In the genomic region with DNA sequence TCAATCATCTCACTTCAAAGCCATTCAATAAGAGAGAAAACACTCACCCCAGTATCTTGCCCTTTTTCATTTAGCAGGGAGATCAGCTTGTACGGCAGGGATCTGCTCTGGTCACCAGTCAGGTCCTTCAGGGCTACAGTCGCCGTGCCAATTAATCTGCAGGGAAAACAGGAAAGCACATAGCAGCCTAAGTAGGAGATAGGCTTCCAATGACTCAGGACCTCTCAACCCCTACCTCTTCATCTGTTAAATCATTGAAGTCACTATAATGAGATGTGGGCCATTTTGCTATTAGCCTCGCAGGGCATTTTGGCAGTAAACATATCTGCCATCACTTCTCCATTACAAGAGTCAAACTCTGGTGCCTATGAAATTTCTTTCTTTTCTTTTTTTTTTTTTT, we compare ENCODE assay signal across 23 cellular contexts. TPM values are rescaled to one million over a fixed set of nuclear protein-coding genes. Genes with fewer than 3 reads are reported as not detected.
DNase-seq lines count a peak whose midpoint lies in the region; ATAC-seq, FAIRE-seq and TF ChIP-seq lines count a peak whose summit lies in the region.
"Had no signal": no experiment of that assay in that cellular context is flagged by ENCODE, and none has a peak within 500 bp of the region (broad histone marks: within the 10 kb centered on the region; RNA-seq: fewer than 3 reads in every experiment).

No MANE protein-coding gene starts in this region.

- H3K27ac Mint-ChIP-seq in astrocyte (ENCODE audit: unreplicated experiment) = peak overlapping the region; percentile 22
- H3K27ac Mint-ChIP-seq: activated B cell treated with CpG ODN at 0.5 μM for 24 hours; activated CD4-positive, alpha-beta memory T cell treated with anti-CD3 and anti-CD28 coated beads, Interleukin-2, amount 10 ng/mL, durations not matched to agents 7 days and 5 days; activated naive CD8-positive, alpha-beta T cell treated with anti-CD3 and anti-CD28 coated beads for 36 hours; CD8-positive, alpha-beta memory T cell had no signal

- H2AFZ ChIP-seq in astrocyte (ENCODE audit: low read depth, low read length) = no peak overlapping the region

- peak; percentile 51 for DNase-seq in DMS53 (lab: John Stamatoyannopoulos, UW)
- no peak for DNase-seq in DMS53 treated with DMSO at 0.1 percent for 48 hours (lab: John Stamatoyannopoulos, UW; ENCODE audit: unreplicated experiment)
- DNase-seq in astrocyte (ENCODE audit: low read depth) = no peak
- DNase-seq in lower lobe of right lung = no peak
- DNase-seq in NCI-H2196 (lab: John Stamatoyannopoulos, UW; ENCODE audit: unreplicated experiment) = no peak
- DNase-seq in suprapubic skin (ENCODE audit: low spot score in 2 of 2) = no peak
- DNase-seq in GM19240 (ENCODE audit: insufficient read length, low spot score) = no peak
- DNase-seq: activated B cell treated with CpG ODN at 0.5 μM for 24 hours; activated CD4-positive, alpha-beta memory T cell treated with anti-CD3 and anti-CD28 coated beads, Interleukin-2, amount 10 ng/mL, durations not matched to agents 7 days and 5 days; activated naive CD8-positive, alpha-beta T cell treated with anti-CD3 and anti-CD28 coated beads for 36 hours; CD8-positive, alpha-beta memory T cell; DND-41; effector memory CD4-positive, alpha-beta T cell; NCI-H1417; NCI-H446; Right ventricle myocardium superior; T-helper 9 cell; upper lobe of right lung had no signal

- TF ChIP-seq POLR2A in suprapubic skin (IDR thresholded peaks at IDR 0.05) = no peak

- no peak overlapping the region for H3K27ac ChIP-seq in astrocyte (ENCODE audit: low read depth, low read length)
- H3K27ac ChIP-seq in lower lobe of right lung = peak overlapping the region; percentile 3
- peak overlapping the region; percentile 64 for H3K27ac ChIP-seq in stomach smooth muscle (ENCODE audit: low read length)
- H3K27ac ChIP-seq in suprapubic skin = no peak overlapping the region
- H3K27ac ChIP-seq: 22Rv1, upper lobe of right lung had no signal

- H3K4me1 ChIP-seq in astrocyte (ENCODE audit: insufficient read depth, low read length) (peaks cover 15% of the 10 kb centered on the region), lower lobe of right lung (peaks cover 38% of the 10 kb centered on the region), stomach smooth muscle (ENCODE audit: control insufficient read depth, insufficient read depth, low read length) (peaks cover 43% of the 10 kb centered on the region), suprapubic skin (peaks cover 48% of the 10 kb centered on the region)

- H3K4me2 ChIP-seq in astrocyte (ENCODE audit: low read length) = no peak overlapping the region

- H3K27me3 Mint-ChIP-seq in astrocyte (ENCODE audit: low read depth, unreplicated experiment) = no peaks in the 10 kb centered on the region
- H3K27me3 Mint-ChIP-seq: activated B cell treated with CpG ODN at 0.5 μM for 24 hours; activated CD4-positive, alpha-beta memory T cell treated with anti-CD3 and anti-CD28 coated beads, Interleukin-2, amount 10 ng/mL, durations not matched to agents 7 days and 5 days; activated naive CD8-positive, alpha-beta T cell treated with anti-CD3 and anti-CD28 coated beads for 36 hours had no signal

- H3K36me3 ChIP-seq in astrocyte (ENCODE audit: insufficient read depth, low read length) = peaks cover 36% of the 10 kb centered on the region
- H3K36me3 ChIP-seq in lower lobe of right lung = peaks cover 10% of the 10 kb centered on the region
- H3K36me3 ChIP-seq in stomach smooth muscle (ENCODE audit: control insufficient read depth in 2 of 2, insufficient read depth in 2 of 2, low read length in 2 of 2) = peaks cover 4 to 9% of the 10 kb centered on the region in 2 donors
- peaks cover 14% of the 10 kb centered on the region for H3K36me3 ChIP-seq in suprapubic skin

- H3K4me3 ChIP-seq in astrocyte (ENCODE audit: insufficient read depth, low read depth, low read length) (no peak overlapping the region), lower lobe of right lung (no peak overlapping the region), stomach smooth muscle (ENCODE audit: low read length in 2 of 2) (no peak overlapping the region), suprapubic skin (no peak overlapping the region)
- H3K4me3 ChIP-seq: upper lobe of right lung had no signal

- H4K20me1 ChIP-seq in astrocyte (ENCODE audit: insufficient read depth, low read length) = peaks cover 12% of the 10 kb centered on the region

- no peaks in the 10 kb centered on the region for H3K9me3 ChIP-seq in astrocyte (ENCODE audit: insufficient read depth, low read depth, low read length)
- H3K9me3 ChIP-seq in lower lobe of right lung = no peaks in the 10 kb centered on the region
- H3K9me3 ChIP-seq in stomach smooth muscle (ENCODE audit: control insufficient read depth in 2 of 2, low read length in 2 of 2) = no peaks in the 10 kb centered on the region
- no peaks in the 10 kb centered on the region for H3K9me3 ChIP-seq in suprapubic skin
- H3K9me3 ChIP-seq: upper lobe of right lung had no signal

- no peak for FAIRE-seq in astrocyte (lab: Jason Lieb, UNC)
- FAIRE-seq: frontal cortex, GM12891 had no signal

- ATAC-seq in lower lobe of right lung = no peak
- ATAC-seq: esophagus mucosa, upper lobe of right lung had no signal

- peaks cover 87% of the 10 kb centered on the region for H3K79me2 ChIP-seq in astrocyte (ENCODE audit: insufficient read depth, low read length)

- TF ChIP-seq EP300 in suprapubic skin (IDR thresholded peaks at IDR 0.05) = no peak

- H3K9me3 Mint-ChIP-seq in astrocyte (ENCODE audit: unreplicated experiment) = no peaks in the 10 kb centered on the region

- TF ChIP-seq CTCF in astrocyte (IDR thresholded peaks at IDR 0.05; ENCODE audit: insufficient read depth, low read depth, low read length) (no peak), lower lobe of right lung (IDR thresholded peaks at IDR 0.05) (no peak), suprapubic skin (IDR thresholded peaks at IDR 0.05) (no peak)

- H3K4me3 Mint-ChIP-seq in astrocyte (ENCODE audit: unreplicated experiment) = no peak overlapping the region
- H3K4me3 Mint-ChIP-seq: activated B cell treated with CpG ODN at 0.5 μM for 24 hours; activated CD4-positive, alpha-beta memory T cell treated with anti-CD3 and anti-CD28 coated beads, Interleukin-2, amount 10 ng/mL, durations not matched to agents 7 days and 5 days; activated naive CD8-positive, alpha-beta T cell treated with anti-CD3 and anti-CD28 coated beads for 36 hours; CD8-positive, alpha-beta memory T cell had no signal

- peaks cover 27% of the 10 kb centered on the region for H3K36me3 Mint-ChIP-seq in astrocyte (ENCODE audit: low read depth, unreplicated experiment)
- H3K36me3 Mint-ChIP-seq: CD8-positive, alpha-beta memory T cell had no signal

- 94% methylated on average over 4 of the region's 4 CpGs for WGBS in suprapubic skin

- H3K9ac ChIP-seq in astrocyte (ENCODE audit: low read length) = no peak overlapping the region
- no peak overlapping the region for H3K9ac ChIP-seq in stomach smooth muscle (ENCODE audit: low read length in 2 of 2)

- H3K4me1 Mint-ChIP-seq in astrocyte (ENCODE audit: low read depth, unreplicated experiment) = peaks cover 25% of the 10 kb centered on the region
- H3K4me1 Mint-ChIP-seq: CD8-positive, alpha-beta memory T cell had no signal

- H3K27me3 ChIP-seq in astrocyte (ENCODE audit: insufficient read depth, low read length) (no peaks in the 10 kb centered on the region), lower lobe of right lung (ENCODE audit: low read depth) (no peaks in the 10 kb centered on the region), stomach smooth muscle (ENCODE audit: control insufficient read depth in 1 of 2, insufficient read depth in 2 of 2, low read length in 2 of 2) (no peaks in the 10 kb centered on the region), suprapubic skin (no peaks in the 10 kb centered on the region)
- H3K27me3 ChIP-seq: upper lobe of right lung had no signal

- intact Hi-C loops in lower lobe of right lung (cut with DNase I) = no loop called here

RNA-seq across cellular contexts. Expression of a gene that starts 50.8 kb away (rescaled TPM):
- total RNA-seq in astrocyte = 299 and 306 TPM in 2 replicates
- 127 TPM for total RNA-seq in lower lobe of right lung
- 100 to 1,000 TPM in 3 of 4 donors, 10 to 100 TPM in 1; 77.8 to 174 (median 116) TPM for total RNA-seq in suprapubic skin

Comparison
In these comparisons a context has a peak if more than half of its experiments do, and no peak if none do; other contexts are left out.
1. H3K27ac ChIP-seq: peak in lower lobe of right lung (single experiment) and stomach smooth muscle (single experiment); none in astrocyte (single experiment) and suprapubic skin (single experiment).